Comparison of ENCODE assay signal across 23 cellular contexts in the genomic region with DNA sequence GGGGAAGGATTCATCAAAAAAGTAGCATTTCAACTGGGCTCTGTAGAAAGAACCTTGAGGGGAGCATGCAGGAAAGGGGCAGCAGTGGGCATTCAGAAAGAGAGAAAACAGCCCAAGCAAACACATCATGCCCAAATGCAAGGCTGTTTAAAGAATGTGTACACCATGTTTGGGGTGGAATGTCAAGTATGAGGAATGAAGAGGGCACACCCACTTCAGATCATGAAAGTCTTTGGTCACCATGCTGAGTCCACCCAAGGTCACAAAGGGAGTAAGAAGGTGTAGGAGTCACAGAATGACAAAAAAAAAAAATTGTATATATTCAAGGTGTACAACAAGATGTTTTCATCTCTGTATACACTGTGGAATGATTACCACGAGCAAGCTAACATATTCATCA. TPM values are rescaled to one million over a fixed set of nuclear protein-coding genes. Genes with fewer than 3 reads are reported as not detected.
"Had no signal": no experiment of that assay in that cellular context is flagged by ENCODE, and none has a peak within 500 bp of the region (broad histone marks: within the 10 kb centered on the region; RNA-seq: fewer than 3 reads in every experiment).

No MANE protein-coding gene starts in this region.

- H3K27me3 ChIP-seq: cardiac muscle cell, gastrocnemius medialis, suprapubic skin, transverse colon, uterus had no signal

- H3K27ac Mint-ChIP-seq: activated naive CD8-positive, alpha-beta T cell had no signal

- H3K36me3 ChIP-seq: cardiac muscle cell, gastrocnemius medialis, suprapubic skin, transverse colon, uterus had no signal

- H3K27me3 Mint-ChIP-seq: activated naive CD8-positive, alpha-beta T cell; stimulated activated naive CD8-positive, alpha-beta T cell treated with anti-CD3 and anti-CD28 coated beads, Interleukin-15, amount 100 ng/mL, for 72 hours had no signal

- H3K27ac ChIP-seq: cardiac muscle cell, gastrocnemius medialis, psoas muscle, suprapubic skin, transverse colon, uterus, VCaP had no signal

- H3K4me1 Mint-ChIP-seq: stimulated activated naive CD8-positive, alpha-beta T cell treated with anti-CD3 and anti-CD28 coated beads, Interleukin-15, amount 100 ng/mL, for 72 hours had no signal

- H3K4me3 Mint-ChIP-seq: activated naive CD8-positive, alpha-beta T cell; stimulated activated naive CD8-positive, alpha-beta T cell treated with anti-CD3 and anti-CD28 coated beads, Interleukin-15, amount 100 ng/mL, for 72 hours had no signal

- H3K4me2 ChIP-seq: smooth muscle cell had no signal

- H3K9me3 ChIP-seq: gastrocnemius medialis, psoas muscle, suprapubic skin, transverse colon, uterus had no signal

- ATAC-seq: gastrocnemius medialis; psoas muscle; right cardiac atrium; stimulated activated naive CD8-positive, alpha-beta T cell treated with anti-CD3 and anti-CD28 coated beads, Interleukin-15, amount 100 ng/mL, for 72 hours had no signal

- DNase-seq: activated CD4-positive, CD25-positive, alpha-beta regulatory T cell treated with anti-CD3 and anti-CD28 coated beads, Interleukin-2, amount 50 U/mL, for 72 hours; activated CD8-positive, alpha-beta memory T cell treated with anti-CD3 and anti-CD28 coated beads for 24 hours; activated CD8-positive, alpha-beta memory T cell treated with anti-CD3 and anti-CD28 coated beads, Interleukin-2, amount 50 U/mL, for 48 hours; gastrocnemius medialis; head of caudate nucleus; psoas muscle; right cardiac atrium; stimulated activated CD4-positive, alpha-beta T cell treated with anti-CD3 and anti-CD28 coated beads, Interleukin-4, amount 100 ng/mL, for 1 hour; stimulated activated naive CD8-positive, alpha-beta T cell treated with anti-CD3 and anti-CD28 coated beads, Interleukin-15, amount 100 ng/mL, for 72 hours; T-helper 2 cell; transverse colon; uterus had no signal

- H3K4me3 ChIP-seq: cardiac muscle cell, gastrocnemius medialis, lung, psoas muscle, smooth muscle cell, suprapubic skin, transverse colon, uterus had no signal

- H3K4me1 ChIP-seq: gastrocnemius medialis, psoas muscle, suprapubic skin, transverse colon, uterus had no signal

- H3K9me3 Mint-ChIP-seq: stimulated activated naive CD8-positive, alpha-beta T cell treated with anti-CD3 and anti-CD28 coated beads, Interleukin-15, amount 100 ng/mL, for 72 hours had no signal

RNA-seq across cellular contexts. Expression of gene S100G, which starts 9.4 kb away (rescaled TPM):
- total RNA-seq: cardiac muscle cell, dermis microvascular lymphatic vessel endothelial cell, epithelial cell of proximal tubule, gastrocnemius medialis, lung, omental fat pad, psoas muscle, right cardiac atrium, smooth muscle cell, suprapubic skin, transverse colon, uterus had no signal
- polyA plus RNA-seq: cardiac muscle cell, keratinocyte, lung, neural cell, right cardiac atrium, smooth muscle cell had no signal
